ENCODE assay signal across 10 cellular contexts in the genomic region with DNA sequence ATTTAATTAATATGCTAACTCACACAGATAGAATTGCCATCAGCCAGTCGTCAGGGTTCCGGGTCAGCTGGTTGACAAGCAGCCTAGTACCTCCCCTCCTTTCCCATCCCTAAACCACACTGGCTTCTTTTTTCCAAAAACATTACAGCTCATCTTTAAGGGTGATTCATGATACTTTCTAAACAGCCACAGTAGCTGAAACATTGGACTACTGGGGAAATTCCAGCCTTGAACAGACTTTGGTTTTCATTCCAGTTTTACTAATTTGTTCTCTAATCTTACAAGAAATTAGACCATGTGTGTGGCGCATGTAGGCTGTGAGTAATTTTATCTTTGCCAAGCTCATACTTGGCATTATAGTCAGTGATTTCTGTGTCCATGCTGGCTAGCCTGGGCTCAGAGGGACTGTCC.
DNase-seq lines count a peak whose midpoint lies in the region; ATAC-seq and TF ChIP-seq lines count a peak whose summit lies in the region.
"Had no signal": no experiment of that assay in that cellular context is flagged by ENCODE, and none has a peak within 500 bp of the region (broad histone marks: within the 10 kb centered on the region; RNA-seq: fewer than 3 reads in every experiment).

No MANE protein-coding gene starts in this region.

- no peak overlapping the region for H3K4me3 ChIP-seq in OCI-LY3 (ENCODE audit: low read length)
- H3K4me3 ChIP-seq in fibroblast of the aortic adventitia (ENCODE audit: low read depth, low read length), result no peak overlapping the region
- H3K4me3 ChIP-seq in GM23338, result no peak overlapping the region

- H3K36me3 ChIP-seq in OCI-LY3 (replicated peaks; ENCODE audit: low read depth, low read length) (no peaks in the 10 kb centered on the region), GM23338 (ENCODE audit: insufficient read depth) (no peaks in the 10 kb centered on the region)

- H4K20me1 ChIP-seq in OCI-LY3 (ENCODE audit: insufficient read depth, low read length), result no peaks in the 10 kb centered on the region
- peaks cover 4% of the 10 kb centered on the region; the same call in 1 of the 2 replicates for H4K20me1 ChIP-seq in GM23338 (replicated peaks; ENCODE audit: insufficient read depth)

- no peak overlapping the region for H3K9ac ChIP-seq in OCI-LY3 (ENCODE audit: low read length)

- no peaks in the 10 kb centered on the region for H3K27me3 ChIP-seq in OCI-LY3 (ENCODE audit: low read depth, low read length)
- H3K27me3 ChIP-seq in GM23338 (ENCODE audit: insufficient read depth), result no peaks in the 10 kb centered on the region

- no peak for TF ChIP-seq CTCF in OCI-LY3 (IDR thresholded peaks at IDR 0.05; ENCODE audit: low read depth, low read length)
- TF ChIP-seq CTCF in fibroblast of the aortic adventitia (IDR thresholded peaks at IDR 0.05; ENCODE audit: insufficient read depth, low read length), result no peak
- no peak for TF ChIP-seq CTCF in GM23338 (conservative IDR thresholded peaks at IDR 0.05; ENCODE audit: low read depth in 2 of 2)

- peaks cover 16% of the 10 kb centered on the region for H3K4me1 ChIP-seq in OCI-LY3 (ENCODE audit: low read length)
- H3K4me1 ChIP-seq in GM23338 (ENCODE audit: insufficient read depth), result peaks cover 52% of the 10 kb centered on the region

- H3K79me2 ChIP-seq in OCI-LY3 (ENCODE audit: low read length) (no peaks in the 10 kb centered on the region), GM23338 (replicated peaks; ENCODE audit: insufficient read depth) (peaks cover 98% of the 10 kb centered on the region)

- no peak for TF ChIP-seq POLR2A in erythroblast (IDR thresholded peaks at IDR 0.05; ENCODE audit: low read length)

- ATAC-seq in GM18868 (IDR thresholded peaks at IDR 0.05; ENCODE audit: unreplicated experiment) (peak; percentile 52), GM23338 (no peak), GM19397 (IDR thresholded peaks at IDR 0.05; ENCODE audit: unreplicated experiment) (no peak)
- peak; percentile 51 for ATAC-seq in stimulated activated effector memory CD8-positive, alpha-beta T cell treated with anti-CD3 and anti-CD28 coated beads, Interleukin-12 subunit alpha, Interleukin-12 subunit beta, amount 100 ng/mL, for 72 hours

- H3K27ac ChIP-seq in OCI-LY3 (ENCODE audit: low read length), result no peak overlapping the region
- H3K27ac ChIP-seq in GM23338 (ENCODE audit: low read depth), result no peak overlapping the region

- H3K27ac Mint-ChIP-seq in stimulated activated effector memory CD8-positive, alpha-beta T cell treated with anti-CD3 and anti-CD28 coated beads, Interleukin-12 subunit alpha, Interleukin-12 subunit beta, amount 100 ng/mL, for 72 hours, result no peak overlapping the region
- no peak overlapping the region for H3K27ac Mint-ChIP-seq in GM23338
- H3K27ac Mint-ChIP-seq in activated CD4-positive, alpha-beta T cell treated with anti-CD3 and anti-CD28 coated beads, Interleukin-2, amount 10 ng/mL, durations not matched to agents 7 days and 5 days, result no peak overlapping the region
- H3K27ac Mint-ChIP-seq: stimulated activated naive CD8-positive, alpha-beta T cell treated with anti-CD3 and anti-CD28 coated beads, Interleukin-15, Interleukin-2, amounts not matched to agents 100 ng/mL and 50 ng/mL, for 24 hours had no signal

- H3K4me2 ChIP-seq in OCI-LY3 (ENCODE audit: low read length) (peak overlapping the region; percentile 25; the same call in 1 of the 2 replicates), GM23338 (no peak overlapping the region)

- H3K9me2 ChIP-seq in GM23338 (ENCODE audit: insufficient read depth), result peaks cover 7% of the 10 kb centered on the region; the same call in 1 of the 2 replicates

- H3K27me3 Mint-ChIP-seq in GM23338 (ENCODE audit: insufficient read depth, low read depth, poor library complexity), result peaks cover 5% of the 10 kb centered on the region
- peaks cover 6% of the 10 kb centered on the region for H3K27me3 Mint-ChIP-seq in activated CD4-positive, alpha-beta T cell treated with anti-CD3 and anti-CD28 coated beads, Interleukin-2, amount 10 ng/mL, durations not matched to agents 7 days and 5 days

- no peaks in the 10 kb centered on the region for H3K36me3 Mint-ChIP-seq in stimulated activated effector memory CD8-positive, alpha-beta T cell treated with anti-CD3 and anti-CD28 coated beads, Interleukin-12 subunit alpha, Interleukin-12 subunit beta, amount 100 ng/mL, for 72 hours
- H3K36me3 Mint-ChIP-seq in GM23338 (ENCODE audit: low read depth), result no peaks in the 10 kb centered on the region; the same call in 2 of the 3 replicates
- H3K36me3 Mint-ChIP-seq in activated CD4-positive, alpha-beta T cell treated with anti-CD3 and anti-CD28 coated beads, Interleukin-2, amount 10 ng/mL, durations not matched to agents 7 days and 5 days (ENCODE audit: low read depth), result no peaks in the 10 kb centered on the region

- CTCF ChIA-PET in activated CD4-positive, alpha-beta T cell treated with anti-CD3 and anti-CD28 coated beads, Interleukin-2, amount 10 ng/mL, durations not matched to agents 7 days and 5 days (lab: Charles Lee), result no interaction called here

- POLR2A ChIA-PET in activated CD4-positive, alpha-beta T cell treated with anti-CD3 and anti-CD28 coated beads, Interleukin-2, amount 10 ng/mL, durations not matched to agents 7 days and 5 days (lab: Charles Lee), result no interaction called here

- no peak overlapping the region for H2AFZ ChIP-seq in OCI-LY3 (ENCODE audit: low read depth, low read length)
- no peak overlapping the region for H2AFZ ChIP-seq in GM23338

- H3K4me1 Mint-ChIP-seq in stimulated activated effector memory CD8-positive, alpha-beta T cell treated with anti-CD3 and anti-CD28 coated beads, Interleukin-12 subunit alpha, Interleukin-12 subunit beta, amount 100 ng/mL, for 72 hours, result no peaks in the 10 kb centered on the region
- peaks cover 72% of the 10 kb centered on the region for H3K4me1 Mint-ChIP-seq in GM23338
- H3K4me1 Mint-ChIP-seq in activated CD4-positive, alpha-beta T cell treated with anti-CD3 and anti-CD28 coated beads, Interleukin-2, amount 10 ng/mL, durations not matched to agents 7 days and 5 days, result no peaks in the 10 kb centered on the region

- no peaks in the 10 kb centered on the region for H3K9me3 Mint-ChIP-seq in stimulated activated effector memory CD8-positive, alpha-beta T cell treated with anti-CD3 and anti-CD28 coated beads, Interleukin-12 subunit alpha, Interleukin-12 subunit beta, amount 100 ng/mL, for 72 hours
- no peaks in the 10 kb centered on the region; the same call in 2 of the 3 replicates for H3K9me3 Mint-ChIP-seq in GM23338
- no peaks in the 10 kb centered on the region for H3K9me3 Mint-ChIP-seq in activated CD4-positive, alpha-beta T cell treated with anti-CD3 and anti-CD28 coated beads, Interleukin-2, amount 10 ng/mL, durations not matched to agents 7 days and 5 days
- H3K9me3 Mint-ChIP-seq: stimulated activated naive CD8-positive, alpha-beta T cell treated with anti-CD3 and anti-CD28 coated beads, Interleukin-15, Interleukin-2, amounts not matched to agents 100 ng/mL and 50 ng/mL, for 24 hours had no signal

- DNase-seq in fibroblast of the aortic adventitia (ENCODE audit: low read depth) (peak; percentile 76), GM23338 (ENCODE audit: low spot score) (no peak), erythroblast (lab: John Stamatoyannopoulos, UW) (no peak)
- DNase-seq in stimulated activated effector memory CD8-positive, alpha-beta T cell treated with anti-CD3 and anti-CD28 coated beads, Interleukin-12 subunit alpha, Interleukin-12 subunit beta, amount 100 ng/mL, for 72 hours (ENCODE audit: low spot score in 2 of 2), result no peak
- no peak for DNase-seq in activated CD4-positive, alpha-beta T cell treated with anti-CD3 and anti-CD28 coated beads, Interleukin-2, amount 10 ng/mL, durations not matched to agents 7 days and 5 days
- DNase-seq: NCI-H2171 treated with DMSO at 0.1 percent for 48 hours had no signal

- H3K4me3 Mint-ChIP-seq in stimulated activated effector memory CD8-positive, alpha-beta T cell treated with anti-CD3 and anti-CD28 coated beads, Interleukin-12 subunit alpha, Interleukin-12 subunit beta, amount 100 ng/mL, for 72 hours, result no peak overlapping the region
- no peak overlapping the region for H3K4me3 Mint-ChIP-seq in GM23338
- H3K4me3 Mint-ChIP-seq in activated CD4-positive, alpha-beta T cell treated with anti-CD3 and anti-CD28 coated beads, Interleukin-2, amount 10 ng/mL, durations not matched to agents 7 days and 5 days, result no peak overlapping the region
- H3K4me3 Mint-ChIP-seq: stimulated activated naive CD8-positive, alpha-beta T cell treated with anti-CD3 and anti-CD28 coated beads, Interleukin-15, Interleukin-2, amounts not matched to agents 100 ng/mL and 50 ng/mL, for 24 hours had no signal

- H3K9me3 ChIP-seq in OCI-LY3 (ENCODE audit: insufficient read depth, low read length), result no peaks in the 10 kb centered on the region

- no peaks in the 10 kb centered on the region for H3F3A ChIP-seq in GM23338 (replicated peaks; ENCODE audit: low read depth)

Comparison
In these comparisons a context has a peak if more than half of its experiments do, and no peak if none do; other contexts are left out.
1. ATAC-seq: peak in GM18868 (single experiment) and stimulated activated effector memory CD8-positive, alpha-beta T cell treated with anti-CD3 and anti-CD28 coated beads, Interleukin-12 subunit alpha, Interleukin-12 subunit beta, amount 100 ng/mL, for 72 hours (single experiment); none in GM23338 (single experiment) and GM19397 (single experiment).